In the genomic region with DNA sequence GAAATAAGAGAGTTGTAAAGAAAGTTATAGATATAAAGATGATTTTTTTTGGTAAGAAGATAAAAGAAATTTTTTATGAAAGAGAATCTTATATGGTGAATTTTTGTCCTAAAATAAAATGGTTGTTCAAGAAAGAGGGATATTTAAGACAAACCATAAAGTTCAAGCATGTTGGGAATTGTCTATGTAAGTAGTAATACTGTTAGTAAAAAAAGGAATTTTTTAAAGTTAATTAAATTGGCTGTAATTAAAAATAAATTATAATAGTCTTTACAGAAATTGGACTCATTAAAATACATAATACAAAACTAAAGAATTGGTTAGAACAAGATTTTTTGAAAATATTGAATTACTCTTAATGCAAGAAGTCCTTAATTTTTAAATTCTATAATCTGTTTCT, we compare ENCODE assay signal across 20 cellular contexts. TPM values are rescaled to one million over a fixed set of nuclear protein-coding genes. Genes with fewer than 3 reads are reported as not detected.
DNase-seq lines count a peak whose midpoint lies in the region; ATAC-seq, FAIRE-seq and TF ChIP-seq lines count a peak whose summit lies in the region.
"Had no signal": no experiment of that assay in that cellular context is flagged by ENCODE, and none has a peak within 500 bp of the region (broad histone marks: within the 10 kb centered on the region; RNA-seq: fewer than 3 reads in every experiment).

No MANE protein-coding gene starts in this region.

- H3K9ac ChIP-seq in DND-41 (ENCODE audit: low read depth, low read length): no peak overlapping the region

- FAIRE-seq in endometrium (lab: Jason Lieb, UNC): peak; percentile 37
- FAIRE-seq: GM18507 had no signal

- POLR2A ChIA-PET in HEK293 (lab: Yijun Ruan, JAX): no interaction called here

- H4K20me1 ChIP-seq in DND-41 (ENCODE audit: insufficient read depth, low read length): no peaks in the 10 kb centered on the region

- no peak for ATAC-seq in DND-41 (ENCODE audit: insufficient read depth, low read depth)
- ATAC-seq in stimulated activated effector memory CD8-positive, alpha-beta T cell treated with anti-CD3 and anti-CD28 coated beads, Interleukin-12 subunit alpha, Interleukin-12 subunit beta, amount 100 ng/mL, for 72 hours: no peak
- no peak for ATAC-seq in lower lobe of right lung
- ATAC-seq in HG03354 (IDR thresholded peaks at IDR 0.05; ENCODE audit: poor library complexity, severe bottlenecking, unreplicated experiment): no peak
- ATAC-seq in GM18858 (IDR thresholded peaks at IDR 0.05; ENCODE audit: unreplicated experiment): no peak

- peak overlapping the region; percentile 52 for H3K4me3 Mint-ChIP-seq in stimulated activated effector memory CD8-positive, alpha-beta T cell treated with anti-CD3 and anti-CD28 coated beads, Interleukin-12 subunit alpha, Interleukin-12 subunit beta, amount 100 ng/mL, for 72 hours
- H3K4me3 Mint-ChIP-seq: B cell had no signal

- H3K27ac ChIP-seq in DND-41 (ENCODE audit: low read length): peak overlapping the region; percentile 75; the same call in 1 of the 2 replicates
- no peak overlapping the region for H3K27ac ChIP-seq in HEK293 (ENCODE audit: extremely low read depth, low read depth, low read length)
- no peak overlapping the region for H3K27ac ChIP-seq in lower lobe of right lung
- H3K27ac ChIP-seq: C4-2B, RWPE1 had no signal

- intact Hi-C loops in lower lobe of right lung (cut with DNase I): no loop called here

- H3K27me3 ChIP-seq in DND-41 (ENCODE audit: insufficient read depth, low read length, poor library complexity) (no peaks in the 10 kb centered on the region), lower lobe of right lung (ENCODE audit: low read depth) (no peaks in the 10 kb centered on the region)

- H3K4me1 ChIP-seq in DND-41 (ENCODE audit: insufficient read depth, low read length) (peaks cover 28% of the 10 kb centered on the region), HEK293 (ENCODE audit: control insufficient read depth, insufficient read depth, low read length) (no peaks in the 10 kb centered on the region), lower lobe of right lung (peaks cover 6% of the 10 kb centered on the region)

- H3K4me3 ChIP-seq in DND-41 (ENCODE audit: low read depth in 1 of 2, low read length in 2 of 2): no peak overlapping the region
- no peak overlapping the region for H3K4me3 ChIP-seq in HEK293 (ENCODE audit: low read depth, low read length)
- H3K4me3 ChIP-seq in lower lobe of right lung: no peak overlapping the region
- H3K4me3 ChIP-seq: HAP-1 had no signal

- DNase-seq in DND-41 (no peak), lower lobe of right lung (no peak)
- DNase-seq in stimulated activated effector memory CD8-positive, alpha-beta T cell treated with anti-CD3 and anti-CD28 coated beads, Interleukin-12 subunit alpha, Interleukin-12 subunit beta, amount 100 ng/mL, for 72 hours (ENCODE audit: low spot score in 2 of 2): no peak
- DNase-seq: CD8-positive, alpha-beta memory T cell; DMS 273 treated with DMSO at 0.1 percent for 48 hours; GOT3; KBM-7; NCI-H2029 treated with DMSO at 0.1 percent for 48 hours; NCI-H2227 treated with DMSO at 0.1 percent for 48 hours; NCI-H526 treated with DMSO at 0.1 percent for 48 hours; SHP77 had no signal

- H3K4me2 ChIP-seq in DND-41 (ENCODE audit: insufficient read depth, low read length): no peak overlapping the region

- H3K9me3 Mint-ChIP-seq in stimulated activated effector memory CD8-positive, alpha-beta T cell treated with anti-CD3 and anti-CD28 coated beads, Interleukin-12 subunit alpha, Interleukin-12 subunit beta, amount 100 ng/mL, for 72 hours: no peaks in the 10 kb centered on the region
- H3K9me3 Mint-ChIP-seq: CD8-positive, alpha-beta memory T cell had no signal

- H3K36me3 Mint-ChIP-seq in stimulated activated effector memory CD8-positive, alpha-beta T cell treated with anti-CD3 and anti-CD28 coated beads, Interleukin-12 subunit alpha, Interleukin-12 subunit beta, amount 100 ng/mL, for 72 hours: no peaks in the 10 kb centered on the region
- H3K36me3 Mint-ChIP-seq: CD8-positive, alpha-beta memory T cell had no signal

- H2AFZ ChIP-seq in DND-41 (ENCODE audit: low read depth, low read length): no peak overlapping the region

- CTCF ChIA-PET in HEK293 (lab: Yijun Ruan, JAX): no interaction called here

- H3K27ac Mint-ChIP-seq in stimulated activated effector memory CD8-positive, alpha-beta T cell treated with anti-CD3 and anti-CD28 coated beads, Interleukin-12 subunit alpha, Interleukin-12 subunit beta, amount 100 ng/mL, for 72 hours: peak overlapping the region; percentile 85
- H3K27ac Mint-ChIP-seq: B cell had no signal

- TF ChIP-seq CTCF in DND-41 (IDR thresholded peaks at IDR 0.05; ENCODE audit: borderline replicate concordance, extremely low read depth, low read length, poor library complexity, severe bottlenecking) (no peak), HEK293 (tag by site-specific recombination; IDR thresholded peaks at IDR 0.05) (no peak), lower lobe of right lung (IDR thresholded peaks at IDR 0.05) (no peak)

- H3K9me3 ChIP-seq in DND-41 (ENCODE audit: insufficient read depth, low read length, severe bottlenecking) (peaks cover 18% of the 10 kb centered on the region), HEK293 (ENCODE audit: control insufficient read depth, insufficient read depth, low read depth, low read length) (no peaks in the 10 kb centered on the region), lower lobe of right lung (no peaks in the 10 kb centered on the region)

- H3K79me2 ChIP-seq in DND-41 (ENCODE audit: insufficient read depth, low read length): no peaks in the 10 kb centered on the region

- H3K4me1 Mint-ChIP-seq in stimulated activated effector memory CD8-positive, alpha-beta T cell treated with anti-CD3 and anti-CD28 coated beads, Interleukin-12 subunit alpha, Interleukin-12 subunit beta, amount 100 ng/mL, for 72 hours: peaks cover 34% of the 10 kb centered on the region
- H3K4me1 Mint-ChIP-seq: B cell had no signal

- H3K36me3 ChIP-seq in DND-41 (ENCODE audit: insufficient read depth, low read length) (no peaks in the 10 kb centered on the region; the same call in 1 of the 2 replicates), HEK293 (ENCODE audit: control insufficient read depth in 2 of 2, insufficient read depth in 1 of 2, low read length in 2 of 2) (no peaks in the 10 kb centered on the region), lower lobe of right lung (no peaks in the 10 kb centered on the region)
- H3K36me3 ChIP-seq: HAP-1 had no signal

TF ChIP-seq in HEK293, 187 proteins besides CTCF, POLR2A, EP300 and RAD21:
- TF ChIP-seq SETDB1 (IDR thresholded peaks at IDR 0.05; ENCODE audit: insufficient read length, low read length) (peak; percentile 95), TRIM28 (IDR thresholded peaks at IDR 0.05; ENCODE audit: borderline replicate concordance, low read length) (0 out of 2 replicates have a peak, but pooled peaks have one; percentile 18), ZNF140 (tag by site-specific recombination; IDR thresholded peaks at IDR 0.05) (no peak)

RNA-seq across cellular contexts. Expression of a gene that starts 10.1 kb away (rescaled TPM):
- total RNA-seq in lower lobe of right lung: 22.4 TPM

RNA-seq across cellular contexts. Expression of a gene that starts 17.0 kb away (rescaled TPM):
- 55.5 TPM for total RNA-seq in lower lobe of right lung
